In the genomic region with DNA sequence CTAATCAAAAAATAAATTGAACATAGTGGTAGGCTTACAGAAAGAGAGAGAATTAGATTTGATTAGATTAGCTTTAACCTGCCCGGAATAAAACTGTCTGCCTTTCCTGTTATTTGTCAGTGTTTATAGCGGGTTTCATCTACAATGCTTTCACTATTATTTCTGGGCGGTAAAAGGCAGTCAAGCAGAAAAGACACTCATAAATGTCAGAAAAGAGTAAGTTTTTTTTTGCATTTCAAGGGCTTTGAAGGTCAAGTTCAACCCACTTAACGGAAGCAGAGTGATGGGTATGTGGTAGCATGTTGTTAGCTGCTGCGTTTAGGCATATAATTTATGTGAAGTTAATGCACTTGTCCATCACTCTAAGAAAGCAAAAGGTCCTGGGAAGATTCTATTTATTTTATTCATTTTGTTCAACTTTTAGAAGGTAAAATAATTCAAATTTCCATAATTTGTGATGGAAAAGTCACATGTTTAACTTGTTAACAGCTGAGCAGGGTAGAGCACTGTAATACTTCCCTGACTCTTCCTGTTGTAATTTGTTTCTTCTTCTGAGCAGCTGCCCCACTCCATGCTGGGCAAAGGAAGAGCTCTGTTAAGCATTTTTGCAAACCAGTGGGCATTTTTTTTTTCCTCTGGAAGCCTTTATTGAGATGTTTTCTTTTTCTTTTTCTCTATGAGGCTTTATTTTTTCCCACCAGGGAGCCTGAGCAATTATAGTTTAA, we compare ENCODE assay signal across 9 cellular contexts.
DNase-seq lines count a peak whose midpoint lies in the region; ATAC-seq lines count a peak whose summit lies in the region.
"Had no signal": no experiment of that assay in that cellular context is flagged by ENCODE, and none has a peak within 500 bp of the region (broad histone marks: within the 10 kb centered on the region; RNA-seq: fewer than 3 reads in every experiment).

No MANE protein-coding gene starts in this region.

- H2BK120ac ChIP-seq in trophoblast cell (ENCODE audit: insufficient read depth, low read length, poor library complexity) = no peak overlapping the region

- H2BK5ac ChIP-seq in trophoblast cell (ENCODE audit: low read depth, low read length, poor library complexity) = no peak overlapping the region

- H3K27me3 ChIP-seq in trophoblast cell (ENCODE audit: insufficient read depth, low read length) = no peaks in the 10 kb centered on the region

- no peak overlapping the region for H3K27ac ChIP-seq in trophoblast cell (ENCODE audit: low read depth, low read length)
- H3K27ac ChIP-seq: 22Rv1 had no signal

- no peak overlapping the region for H3K4me3 ChIP-seq in trophoblast cell (ENCODE audit: low read depth, low read length)

- H3K9me3 Mint-ChIP-seq in immature natural killer cell = no peaks in the 10 kb centered on the region

- no CpG with 5 or more reads among the region's 5 CpGs for WGBS in trophoblast cell (ENCODE audit: extremely low coverage, insufficient coverage, insufficient read length)

- no peak overlapping the region for H3K14ac ChIP-seq in trophoblast cell (ENCODE audit: low read length)

- peak; percentile 90 for ATAC-seq in GM21723 (IDR thresholded peaks at IDR 0.05; ENCODE audit: unreplicated experiment)
- peak; percentile 74 for ATAC-seq in HG03571 (IDR thresholded peaks at IDR 0.05; ENCODE audit: unreplicated experiment)

- H3K4me3 Mint-ChIP-seq in immature natural killer cell = peak overlapping the region in 2 of 5 donors; percentile 3 to 30

- no peak overlapping the region for H2BK12ac ChIP-seq in trophoblast cell (ENCODE audit: low read length)

- H4K8ac ChIP-seq in trophoblast cell (ENCODE audit: low read depth, low read length) = no peak overlapping the region

- peak; percentile 31 for DNase-seq in DMS153 treated with DMSO at 0.1 percent for 48 hours (lab: John Stamatoyannopoulos, UW; ENCODE audit: unreplicated experiment)
- DNase-seq in DMS153 (lab: John Stamatoyannopoulos, UW) = no peak
- DNase-seq in lung microvascular endothelial cell (ENCODE audit: low read depth in 2 of 2) = peak; percentile 16 to 31
- DNase-seq in kidney glomerular epithelial cell (lab: John Stamatoyannopoulos, UW) = no peak
- DNase-seq in trophoblast cell = no peak
- no peak for DNase-seq in immature natural killer cell

- no peaks in the 10 kb centered on the region for H3K27me3 Mint-ChIP-seq in immature natural killer cell (ENCODE audit: low read depth in 3 of 3)

- H3K4ac ChIP-seq in trophoblast cell (ENCODE audit: low read depth, low read length) = no peak overlapping the region

- H3K23ac ChIP-seq in trophoblast cell (ENCODE audit: low read length) = no peak overlapping the region

- H3K9me3 ChIP-seq in trophoblast cell (ENCODE audit: insufficient read depth, low read depth, low read length) = no peaks in the 10 kb centered on the region

- H3K4me2 ChIP-seq in trophoblast cell (ENCODE audit: low read length) = no peak overlapping the region

- no peak overlapping the region for H4K12ac ChIP-seq in trophoblast cell (ENCODE audit: low read depth, low read length)

- H3K4me1 ChIP-seq in trophoblast cell (ENCODE audit: control insufficient read depth in 1 of 2, insufficient read depth in 2 of 2, low read length in 2 of 2) = peaks cover 0 to 2% of the 10 kb centered on the region in 2 experiments

- H3K9ac ChIP-seq in trophoblast cell (ENCODE audit: low read length) = no peak overlapping the region

- peak overlapping the region in 1 of 6 donors; percentile 39 for H3K27ac Mint-ChIP-seq in immature natural killer cell

- peaks cover 0 to 37% of the 10 kb centered on the region in 2 donors for H3K4me1 Mint-ChIP-seq in immature natural killer cell

- no peaks in the 10 kb centered on the region for H3K36me3 Mint-ChIP-seq in immature natural killer cell

- no peaks in the 10 kb centered on the region for H3K79me2 ChIP-seq in trophoblast cell (ENCODE audit: control insufficient read depth, insufficient read depth, low read length, poor library complexity)

- no peaks in the 10 kb centered on the region for H3K79me1 ChIP-seq in trophoblast cell (ENCODE audit: low read length)

- H3K36me3 ChIP-seq in trophoblast cell (ENCODE audit: control insufficient read depth in 1 of 2, insufficient read depth in 2 of 2, low read length in 2 of 2) = no peaks in the 10 kb centered on the region

- H4K91ac ChIP-seq in trophoblast cell (ENCODE audit: low read depth, low read length) = no peak overlapping the region

- H2AFZ ChIP-seq in trophoblast cell (ENCODE audit: insufficient read depth, low read length, poor library complexity) = no peak overlapping the region

- H3K18ac ChIP-seq in trophoblast cell (ENCODE audit: low read length) = no peak overlapping the region

- no peak overlapping the region for H2AK5ac ChIP-seq in trophoblast cell (ENCODE audit: low read length)

Comparison
In these comparisons a context has a peak if more than half of its experiments do, and no peak if none do; other contexts are left out.
1. DNase-seq: peak in DMS153 treated with DMSO at 0.1 percent for 48 hours (single experiment) and lung microvascular endothelial cell (2 of 2); none in DMS153 (single experiment), kidney glomerular epithelial cell (single experiment), trophoblast cell (0 of 2) and immature natural killer cell (0 of 3).